8 cellular contexts compared by ENCODE assay signal in genomic region chr1:81799939-81800740, GRCh38. TPM values are rescaled to one million over a fixed set of nuclear protein-coding genes. Genes with fewer than 3 reads are reported as not detected.
DNase-seq lines count a peak whose midpoint lies in the region; ATAC-seq and TF ChIP-seq lines count a peak whose summit lies in the region.

No MANE protein-coding gene starts in this region.

- H3K4me3 ChIP-seq in RWPE2 (ENCODE audit: severe bottlenecking) (peak overlapping the region; percentile 44), fibroblast of mammary gland (ENCODE audit: control insufficient read depth, low read depth, low read length) (peak overlapping the region; percentile 64), neural cell (ENCODE audit: low read length) (peak overlapping the region; percentile 85)

- H4K20me1 ChIP-seq in neural cell (ENCODE audit: insufficient read depth) = no peaks in the 10 kb centered on the region

- H3K9ac ChIP-seq in neural cell (ENCODE audit: low read length) = peak overlapping the region; percentile 93

- H3K4me1 Mint-ChIP-seq in activated CD4-positive, alpha-beta T cell treated with anti-CD3 and anti-CD28 coated beads, Interleukin-2, amount 10 ng/mL, durations not matched to agents 7 days and 5 days = peaks cover 4% of the 10 kb centered on the region
- H3K4me1 Mint-ChIP-seq in activated CD4-positive, alpha-beta T cell treated with anti-CD3 and anti-CD28 coated beads for 36 hours = peaks cover 2% of the 10 kb centered on the region

- no peak for DNase-seq in activated CD4-positive, alpha-beta T cell treated with anti-CD3 and anti-CD28 coated beads, Interleukin-2, amount 10 ng/mL, durations not matched to agents 7 days and 5 days
- DNase-seq in activated CD4-positive, alpha-beta T cell treated with anti-CD3 and anti-CD28 coated beads for 36 hours = no peak
- DNase-seq in RWPE2 (ENCODE audit: low spot score) = no peak
- peak; percentile 73 for DNase-seq in fibroblast of mammary gland (ENCODE audit: low read depth)

- no peaks in the 10 kb centered on the region for H3K36me3 Mint-ChIP-seq in activated CD4-positive, alpha-beta T cell treated with anti-CD3 and anti-CD28 coated beads, Interleukin-2, amount 10 ng/mL, durations not matched to agents 7 days and 5 days (ENCODE audit: low read depth)
- H3K36me3 Mint-ChIP-seq in activated CD4-positive, alpha-beta T cell treated with anti-CD3 and anti-CD28 coated beads for 36 hours (ENCODE audit: low read depth) = no peaks in the 10 kb centered on the region

- H3K9me3 ChIP-seq in RWPE2 (ENCODE audit: severe bottlenecking) (no peaks in the 10 kb centered on the region), neural cell (ENCODE audit: low read length) (no peaks in the 10 kb centered on the region)

- TF ChIP-seq EP300 in neural cell (conservative IDR thresholded peaks at IDR 0.05; ENCODE audit: poor library complexity, severe bottlenecking) = no peak

- no peaks in the 10 kb centered on the region for H3K9me2 ChIP-seq in neural cell (ENCODE audit: insufficient read depth, low read length)

- H3K4me3 Mint-ChIP-seq in activated CD4-positive, alpha-beta T cell treated with anti-CD3 and anti-CD28 coated beads, Interleukin-2, amount 10 ng/mL, durations not matched to agents 7 days and 5 days = no peak overlapping the region
- no peak overlapping the region for H3K4me3 Mint-ChIP-seq in activated CD4-positive, alpha-beta T cell treated with anti-CD3 and anti-CD28 coated beads for 36 hours

- POLR2A ChIA-PET in activated CD4-positive, alpha-beta T cell treated with anti-CD3 and anti-CD28 coated beads, Interleukin-2, amount 10 ng/mL, durations not matched to agents 7 days and 5 days (lab: Charles Lee) = no interaction called here
- POLR2A ChIA-PET in activated CD4-positive, alpha-beta T cell treated with anti-CD3 and anti-CD28 coated beads for 36 hours (lab: Charles Lee) = no interaction called here

- CTCF ChIA-PET in activated CD4-positive, alpha-beta T cell treated with anti-CD3 and anti-CD28 coated beads, Interleukin-2, amount 10 ng/mL, durations not matched to agents 7 days and 5 days (lab: Charles Lee) = no interaction called here
- CTCF ChIA-PET in activated CD4-positive, alpha-beta T cell treated with anti-CD3 and anti-CD28 coated beads for 36 hours (lab: Charles Lee) = no interaction called here

- H3K27me3 ChIP-seq in RWPE2 (ENCODE audit: insufficient read depth, poor library complexity, severe bottlenecking) (peaks cover 80% of the 10 kb centered on the region), neural cell (ENCODE audit: insufficient read depth, low read depth, low read length) (no peaks in the 10 kb centered on the region)

- ATAC-seq in activated CD4-positive, alpha-beta T cell treated with anti-CD3 and anti-CD28 coated beads for 36 hours = no peak
- ATAC-seq in RWPE2 (ENCODE audit: low read depth) = no peak
- no peak for ATAC-seq in HG03432 (IDR thresholded peaks at IDR 0.05; ENCODE audit: unreplicated experiment)
- no peak for ATAC-seq in activated CD4-positive, CD25-positive, alpha-beta regulatory T cell treated with anti-CD3 and anti-CD28 coated beads, Interleukin-2, amount 50 U/mL, for 24 hours
- no peak for ATAC-seq in HG03095 (IDR thresholded peaks at IDR 0.05; ENCODE audit: unreplicated experiment)

- H3K27ac ChIP-seq in RWPE2 (ENCODE audit: poor library complexity, severe bottlenecking) = peak overlapping the region; percentile 45
- peak overlapping the region; percentile 60 for H3K27ac ChIP-seq in neural cell (ENCODE audit: low read length)

- peak overlapping the region; percentile 86 for H3K4me2 ChIP-seq in neural cell (ENCODE audit: low read length)

- peaks cover 9% of the 10 kb centered on the region for H3F3A ChIP-seq in neural cell (ENCODE audit: insufficient read depth, low read length, poor library complexity, severe bottlenecking)

- intact Hi-C loops in activated CD4-positive, alpha-beta T cell treated with anti-CD3 and anti-CD28 coated beads for 36 hours (cut with DNase I, micrococcal nuclease) = no loop called here

- H3K4me1 ChIP-seq in RWPE2 (ENCODE audit: insufficient read depth, poor library complexity, severe bottlenecking) = no peaks in the 10 kb centered on the region

- H3K27me3 Mint-ChIP-seq in activated CD4-positive, alpha-beta T cell treated with anti-CD3 and anti-CD28 coated beads, Interleukin-2, amount 10 ng/mL, durations not matched to agents 7 days and 5 days = peaks cover 48% of the 10 kb centered on the region
- H3K27me3 Mint-ChIP-seq in activated CD4-positive, alpha-beta T cell treated with anti-CD3 and anti-CD28 coated beads for 36 hours = peaks cover 41% of the 10 kb centered on the region

- H3K79me2 ChIP-seq in neural cell (replicated peaks; ENCODE audit: insufficient read depth, low read length) = peaks cover 30% of the 10 kb centered on the region

- H3K36me3 ChIP-seq in RWPE2 (ENCODE audit: low read depth) (no peaks in the 10 kb centered on the region), neural cell (ENCODE audit: insufficient read depth, low read length) (no peaks in the 10 kb centered on the region)

- peak; percentile 61 for TF ChIP-seq RAD21 in neural cell (conservative IDR thresholded peaks at IDR 0.05)

- peak overlapping the region; percentile 53 for H2AFZ ChIP-seq in neural cell (ENCODE audit: low read depth, low read length)

- peak overlapping the region; percentile 7 for H3K27ac Mint-ChIP-seq in activated CD4-positive, alpha-beta T cell treated with anti-CD3 and anti-CD28 coated beads, Interleukin-2, amount 10 ng/mL, durations not matched to agents 7 days and 5 days
- H3K27ac Mint-ChIP-seq in activated CD4-positive, alpha-beta T cell treated with anti-CD3 and anti-CD28 coated beads for 36 hours = no peak overlapping the region

- no peak for TF ChIP-seq CTCF in RWPE2 (IDR thresholded peaks at IDR 0.05; ENCODE audit: poor library complexity, severe bottlenecking)
- no peak for TF ChIP-seq CTCF in fibroblast of mammary gland (conservative IDR thresholded peaks at IDR 0.05; ENCODE audit: control insufficient read depth, insufficient read depth, low read depth, low read length)
- TF ChIP-seq CTCF in neural cell (IDR thresholded peaks at IDR 0.05; ENCODE audit: poor library complexity, severe bottlenecking) = no peak

- H3K9me3 Mint-ChIP-seq in activated CD4-positive, alpha-beta T cell treated with anti-CD3 and anti-CD28 coated beads, Interleukin-2, amount 10 ng/mL, durations not matched to agents 7 days and 5 days = no peaks in the 10 kb centered on the region
- no peaks in the 10 kb centered on the region for H3K9me3 Mint-ChIP-seq in activated CD4-positive, alpha-beta T cell treated with anti-CD3 and anti-CD28 coated beads for 36 hours (ENCODE audit: low read depth)

TF ChIP-seq in neural cell, 6 proteins besides CTCF, POLR2A, EP300 and RAD21:
- TF ChIP-seq POLR2AphosphoS5 (IDR thresholded peaks at IDR 0.05) (no peak), TAF1 (IDR thresholded peaks at IDR 0.05; ENCODE audit: low read depth) (no peak), SMC3 (conservative IDR thresholded peaks at IDR 0.05; ENCODE audit: poor library complexity) (peak; percentile 61), EZH2 (IDR thresholded peaks at IDR 0.05; ENCODE audit: borderline replicate concordance, insufficient read depth, low read length, poor library complexity, severe bottlenecking) (no peak), REST (IDR thresholded peaks at IDR 0.05; ENCODE audit: borderline replicate concordance) (no peak), MXI1 (conservative IDR thresholded peaks at IDR 0.05; ENCODE audit: poor library complexity, severe bottlenecking) (peak; percentile 7)

RNA-seq across cellular contexts. Expression of gene ADGRL2, which starts 0.6 kb away (rescaled TPM):
- not detected for total RNA-seq in activated CD4-positive, alpha-beta T cell treated with anti-CD3 and anti-CD28 coated beads, Interleukin-2, amount 10 ng/mL, durations not matched to agents 7 days and 5 days
- not detected for total RNA-seq in activated CD4-positive, alpha-beta T cell treated with anti-CD3 and anti-CD28 coated beads for 36 hours
- 162 and 190 TPM in 2 replicates for polyA plus RNA-seq in neural cell
- 337 and 346 TPM in 2 replicates for polyA minus RNA-seq in neural cell
